Comparison of ENCODE assay signal across 8 cellular contexts in genomic region chr18:26460449-26461091, GRCh38.
DNase-seq lines count a peak whose midpoint lies in the region; ATAC-seq and TF ChIP-seq lines count a peak whose summit lies in the region.

No MANE protein-coding gene starts in this region.

- ATAC-seq in GM21367 (IDR thresholded peaks at IDR 0.05; ENCODE audit: unreplicated experiment) (peak; percentile 71), HG03469 (IDR thresholded peaks at IDR 0.05; ENCODE audit: unreplicated experiment) (peak; percentile 64)

- H3K27ac Mint-ChIP-seq in activated T-helper 2 cell treated with anti-CD3 and anti-CD28 coated beads, Interferon-gamma antibody, Interleukin-2, Interleukin-4, amounts not matched to agents 10 μg/mL and 5 μg/mL and 100 μg/mL, durations not matched to agents 14 hours and 24 hours and 36 hours = no peak overlapping the region
- H3K27ac Mint-ChIP-seq in activated CD4-positive, alpha-beta T cell treated with anti-CD3 and anti-CD28 coated beads, Interleukin-2, amount 10 ng/mL, durations not matched to agents 7 days and 5 days = no peak overlapping the region

- in situ Hi-C loops in brain microvascular endothelial cell (cut with HindIII; ENCODE audit: low pct_ligation_motif_present, low sequenced_read_pairs) = no loop called here

- CTCF ChIA-PET in activated CD4-positive, alpha-beta T cell treated with anti-CD3 and anti-CD28 coated beads, Interleukin-2, amount 10 ng/mL, durations not matched to agents 7 days and 5 days (lab: Charles Lee) = no interaction called here

- DNase-seq in EH (ENCODE audit: low read depth) (peak; percentile 9), brain microvascular endothelial cell (peak; percentile 84), T-helper 1 cell (no peak)
- no peak for DNase-seq in stimulated activated CD4-positive, alpha-beta T cell treated with anti-CD3 and anti-CD28 coated beads, Interleukin-1b, Interleukin-23, amount 100 ng/mL, for 48 hours
- no peak for DNase-seq in activated T-helper 2 cell treated with anti-CD3 and anti-CD28 coated beads, Interferon-gamma antibody, Interleukin-2, Interleukin-4, amounts not matched to agents 10 μg/mL and 5 μg/mL and 100 μg/mL, durations not matched to agents 14 hours and 24 hours and 36 hours (ENCODE audit: low spot score)
- DNase-seq in activated CD4-positive, alpha-beta T cell treated with anti-CD3 and anti-CD28 coated beads, Interleukin-2, amount 10 ng/mL, durations not matched to agents 7 days and 5 days = no peak

- H3K4me3 Mint-ChIP-seq in activated T-helper 2 cell treated with anti-CD3 and anti-CD28 coated beads, Interferon-gamma antibody, Interleukin-2, Interleukin-4, amounts not matched to agents 10 μg/mL and 5 μg/mL and 100 μg/mL, durations not matched to agents 14 hours and 24 hours and 36 hours (ENCODE audit: low read depth) = no peak overlapping the region
- H3K4me3 Mint-ChIP-seq in activated CD4-positive, alpha-beta T cell treated with anti-CD3 and anti-CD28 coated beads, Interleukin-2, amount 10 ng/mL, durations not matched to agents 7 days and 5 days = no peak overlapping the region

- H3K27ac ChIP-seq in brain microvascular endothelial cell = peak overlapping the region; percentile 21

- peaks cover 18% of the 10 kb centered on the region for H3K4me1 Mint-ChIP-seq in activated T-helper 2 cell treated with anti-CD3 and anti-CD28 coated beads, Interferon-gamma antibody, Interleukin-2, Interleukin-4, amounts not matched to agents 10 μg/mL and 5 μg/mL and 100 μg/mL, durations not matched to agents 14 hours and 24 hours and 36 hours (ENCODE audit: low read depth)
- peaks cover 12% of the 10 kb centered on the region for H3K4me1 Mint-ChIP-seq in activated CD4-positive, alpha-beta T cell treated with anti-CD3 and anti-CD28 coated beads, Interleukin-2, amount 10 ng/mL, durations not matched to agents 7 days and 5 days

- H3K36me3 ChIP-seq in brain microvascular endothelial cell (replicated peaks) = no peaks in the 10 kb centered on the region

- H3K9me3 Mint-ChIP-seq in activated T-helper 2 cell treated with anti-CD3 and anti-CD28 coated beads, Interferon-gamma antibody, Interleukin-2, Interleukin-4, amounts not matched to agents 10 μg/mL and 5 μg/mL and 100 μg/mL, durations not matched to agents 14 hours and 24 hours and 36 hours = no peaks in the 10 kb centered on the region
- no peaks in the 10 kb centered on the region for H3K9me3 Mint-ChIP-seq in activated CD4-positive, alpha-beta T cell treated with anti-CD3 and anti-CD28 coated beads, Interleukin-2, amount 10 ng/mL, durations not matched to agents 7 days and 5 days

- intact Hi-C loops in activated T-helper 2 cell treated with anti-CD3 and anti-CD28 coated beads, Interferon-gamma antibody, Interleukin-2, Interleukin-4, amounts not matched to agents 10 μg/mL and 5 μg/mL and 100 μg/mL, durations not matched to agents 14 hours and 24 hours and 36 hours (cut with micrococcal nuclease) = no loop called here

- no peak overlapping the region for H3K4me3 ChIP-seq in brain microvascular endothelial cell (ENCODE audit: low read depth, low read length)

- no peak for TF ChIP-seq CTCF in brain microvascular endothelial cell (IDR thresholded peaks at IDR 0.05; ENCODE audit: low read depth, low read length, missing control alignments)

- H3K36me3 Mint-ChIP-seq in activated T-helper 2 cell treated with anti-CD3 and anti-CD28 coated beads, Interferon-gamma antibody, Interleukin-2, Interleukin-4, amounts not matched to agents 10 μg/mL and 5 μg/mL and 100 μg/mL, durations not matched to agents 14 hours and 24 hours and 36 hours (ENCODE audit: low read depth) = no peaks in the 10 kb centered on the region
- H3K36me3 Mint-ChIP-seq in activated CD4-positive, alpha-beta T cell treated with anti-CD3 and anti-CD28 coated beads, Interleukin-2, amount 10 ng/mL, durations not matched to agents 7 days and 5 days (ENCODE audit: low read depth) = no peaks in the 10 kb centered on the region

- H3K27me3 Mint-ChIP-seq in activated T-helper 2 cell treated with anti-CD3 and anti-CD28 coated beads, Interferon-gamma antibody, Interleukin-2, Interleukin-4, amounts not matched to agents 10 μg/mL and 5 μg/mL and 100 μg/mL, durations not matched to agents 14 hours and 24 hours and 36 hours (ENCODE audit: low read depth) = no peaks in the 10 kb centered on the region
- no peaks in the 10 kb centered on the region for H3K27me3 Mint-ChIP-seq in activated CD4-positive, alpha-beta T cell treated with anti-CD3 and anti-CD28 coated beads, Interleukin-2, amount 10 ng/mL, durations not matched to agents 7 days and 5 days

- H3K27me3 ChIP-seq in brain microvascular endothelial cell (replicated peaks) = no peaks in the 10 kb centered on the region

- POLR2A ChIA-PET in activated CD4-positive, alpha-beta T cell treated with anti-CD3 and anti-CD28 coated beads, Interleukin-2, amount 10 ng/mL, durations not matched to agents 7 days and 5 days (lab: Charles Lee) = no interaction called here

Comparison
In these comparisons a context has a peak if more than half of its experiments do, and no peak if none do; other contexts are left out.
1. DNase-seq: peak in EH (single experiment) and brain microvascular endothelial cell (single experiment); none in stimulated activated CD4-positive, alpha-beta T cell treated with anti-CD3 and anti-CD28 coated beads, Interleukin-1b, Interleukin-23, amount 100 ng/mL, for 48 hours (single experiment), T-helper 1 cell (0 of 5), activated T-helper 2 cell treated with anti-CD3 and anti-CD28 coated beads, Interferon-gamma antibody, Interleukin-2, Interleukin-4, amounts not matched to agents 10 μg/mL and 5 μg/mL and 100 μg/mL, durations not matched to agents 14 hours and 24 hours and 36 hours (single experiment) and activated CD4-positive, alpha-beta T cell treated with anti-CD3 and anti-CD28 coated beads, Interleukin-2, amount 10 ng/mL, durations not matched to agents 7 days and 5 days (single experiment).